Comparison of ENCODE assay signal across 33 cellular contexts in the genomic region with DNA sequence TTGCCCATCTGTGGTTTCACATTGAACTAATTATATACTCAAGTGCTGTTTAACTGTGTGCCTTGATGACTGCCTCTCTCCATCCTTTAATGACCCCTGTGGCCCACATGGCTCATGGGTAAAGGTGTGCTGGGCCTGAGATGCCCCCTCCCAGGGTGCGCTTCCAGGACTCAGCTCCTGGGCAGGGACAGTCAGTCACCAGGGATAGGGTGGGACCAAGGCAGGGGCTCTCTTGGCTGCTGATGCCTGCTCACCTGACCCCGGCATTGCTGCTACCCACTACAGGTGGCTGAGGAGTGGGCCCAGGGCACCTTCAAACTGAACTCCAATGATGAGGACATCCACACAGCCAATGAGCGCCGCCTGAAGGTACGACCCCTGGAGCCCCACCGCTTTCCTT.
"Had no signal": no experiment of that assay in that cellular context is flagged by ENCODE, and none has a peak within 500 bp of the region (broad histone marks: within the 10 kb centered on the region; RNA-seq: fewer than 3 reads in every experiment).

No MANE protein-coding gene starts in this region.

- H3K9ac ChIP-seq: KMS-11 had no signal

- H3K4me3 ChIP-seq: PC-9 had no signal

- ATAC-seq: activated CD8-positive, alpha-beta memory T cell treated with anti-CD3 and anti-CD28 coated beads, Interleukin-2, amount 10 ng/mL, durations not matched to agents 7 days and 5 days; Right ventricle myocardium inferior; SK-N-SH treated with all-trans-retinoic acid at 6 μM for 48 hours; T-cell had no signal

- H3K36me3 Mint-ChIP-seq: activated naive CD8-positive, alpha-beta T cell treated with anti-CD3 and anti-CD28 coated beads for 36 hours had no signal

- H3K27me3 Mint-ChIP-seq: activated B cell treated with CpG ODN at 0.5 μM for 24 hours; activated CD4-positive, alpha-beta memory T cell treated with anti-CD3 and anti-CD28 coated beads, Interleukin-2, amount 10 ng/mL, durations not matched to agents 7 days and 5 days; activated CD8-positive, alpha-beta memory T cell treated with anti-CD3 and anti-CD28 coated beads, Interleukin-2, amount 10 ng/mL, durations not matched to agents 7 days and 5 days; activated naive CD4-positive, alpha-beta T cell treated with anti-CD3 and anti-CD28 coated beads, Interleukin-2, amount 10 ng/mL, durations not matched to agents 7 days and 5 days; activated naive CD8-positive, alpha-beta T cell treated with anti-CD3 and anti-CD28 coated beads for 36 hours; T-cell had no signal

- H3K4me3 Mint-ChIP-seq: activated B cell treated with CpG ODN at 0.5 μM for 24 hours; activated CD4-positive, alpha-beta memory T cell treated with anti-CD3 and anti-CD28 coated beads, Interleukin-2, amount 10 ng/mL, durations not matched to agents 7 days and 5 days; activated CD8-positive, alpha-beta memory T cell treated with anti-CD3 and anti-CD28 coated beads, Interleukin-2, amount 10 ng/mL, durations not matched to agents 7 days and 5 days; activated naive CD4-positive, alpha-beta T cell treated with anti-CD3 and anti-CD28 coated beads, Interleukin-2, amount 10 ng/mL, durations not matched to agents 7 days and 5 days; activated naive CD8-positive, alpha-beta T cell treated with anti-CD3 and anti-CD28 coated beads for 36 hours; T-cell had no signal

- H2AFZ ChIP-seq: PC-9 had no signal

- H3K9me3 Mint-ChIP-seq: activated B cell treated with CpG ODN at 0.5 μM for 24 hours; activated CD4-positive, alpha-beta memory T cell treated with anti-CD3 and anti-CD28 coated beads, Interleukin-2, amount 10 ng/mL, durations not matched to agents 7 days and 5 days; activated naive CD4-positive, alpha-beta T cell treated with anti-CD3 and anti-CD28 coated beads, Interleukin-2, amount 10 ng/mL, durations not matched to agents 7 days and 5 days; activated naive CD8-positive, alpha-beta T cell treated with anti-CD3 and anti-CD28 coated beads for 36 hours; T-cell had no signal

- H3K27me3 ChIP-seq: brain microvascular endothelial cell had no signal

- H3K4me2 ChIP-seq: KMS-11, PC-9 had no signal

- H3K27ac Mint-ChIP-seq: activated B cell treated with CpG ODN at 0.5 μM for 24 hours; activated CD4-positive, alpha-beta memory T cell treated with anti-CD3 and anti-CD28 coated beads, Interleukin-2, amount 10 ng/mL, durations not matched to agents 7 days and 5 days; activated CD8-positive, alpha-beta memory T cell treated with anti-CD3 and anti-CD28 coated beads, Interleukin-2, amount 10 ng/mL, durations not matched to agents 7 days and 5 days; activated naive CD4-positive, alpha-beta T cell treated with anti-CD3 and anti-CD28 coated beads, Interleukin-2, amount 10 ng/mL, durations not matched to agents 7 days and 5 days; activated naive CD8-positive, alpha-beta T cell treated with anti-CD3 and anti-CD28 coated beads for 36 hours; T-cell had no signal

- H3K27ac ChIP-seq: brain microvascular endothelial cell, KMS-11, PC-9, RWPE1, VCaP had no signal

- DNase-seq: activated B cell treated with CpG ODN at 0.5 μM for 24 hours; activated CD4-positive, alpha-beta memory T cell treated with anti-CD3 and anti-CD28 coated beads, Interleukin-2, amount 10 ng/mL, durations not matched to agents 7 days and 5 days; activated CD4-positive, alpha-beta T cell treated with anti-CD3 and anti-CD28 coated beads for 4 hours; activated CD4-positive, CD25-positive, alpha-beta regulatory T cell treated with anti-CD3 and anti-CD28 coated beads, Interleukin-2, amount 50 U/mL, for 72 hours; activated CD8-positive, alpha-beta memory T cell treated with anti-CD3 and anti-CD28 coated beads for 24 hours; activated CD8-positive, alpha-beta memory T cell treated with anti-CD3 and anti-CD28 coated beads, Interleukin-2, amount 10 ng/mL, durations not matched to agents 7 days and 5 days; activated CD8-positive, alpha-beta memory T cell treated with anti-CD3 and anti-CD28 coated beads, Interleukin-2, amount 50 U/mL, for 48 hours; activated effector memory CD4-positive, alpha-beta T cell treated with Interleukin-2 at 50 U/mL for 16 hours; activated naive CD4-positive, alpha-beta T cell treated with anti-CD3 and anti-CD28 coated beads, Interleukin-2, amount 10 ng/mL, durations not matched to agents 7 days and 5 days; activated naive CD8-positive, alpha-beta T cell treated with anti-CD3 and anti-CD28 coated beads for 36 hours; activated T-cell treated with anti-CD3 and anti-CD28 coated beads, Interleukin-2, amount 50 U/mL, for 48 hours; amniotic stem cell; brain microvascular endothelial cell; MM.1S; MV-4-11; NCI-H1092; NCI-H1436 treated with DMSO at 0.1 percent for 48 hours; NCI-H1694 treated with DMSO at 0.1 percent for 48 hours; NCI-H2029; NCI-H345; NCI-H524 treated with DMSO at 0.1 percent for 48 hours; NCI-H748 treated with DMSO at 0.1 percent for 48 hours; NK-92 treated with Interleukin-12 subunit alpha and Interleukin-12 subunit beta, amount 100 ng/mL, for 24 hours; PC-9; SIG-M5; T-cell; T-helper 2 cell; T-helper 9 cell had no signal
